Comparison of ENCODE assay signal across 14 cellular contexts in the genomic region with DNA sequence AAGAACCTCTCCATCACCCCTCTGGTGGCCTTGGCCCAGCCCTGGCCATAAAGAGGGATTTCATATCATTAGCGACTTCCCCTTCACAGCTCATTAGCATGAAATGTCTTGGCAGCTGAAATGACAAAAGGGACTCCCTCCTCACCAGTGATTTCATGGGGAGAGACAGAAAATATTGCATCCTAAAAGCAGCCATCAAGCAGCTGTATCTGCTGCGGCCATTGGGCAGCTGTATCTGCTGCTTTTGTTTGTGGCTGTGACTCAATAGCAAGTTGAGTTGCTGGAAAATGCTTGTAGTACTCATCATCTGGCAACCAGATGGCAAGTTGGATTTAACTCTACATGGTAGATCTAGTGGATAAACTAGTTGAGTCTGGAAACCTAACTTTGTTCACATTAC.
DNase-seq lines count a peak whose midpoint lies in the region; ATAC-seq and TF ChIP-seq lines count a peak whose summit lies in the region.
"Had no signal": no experiment of that assay in that cellular context is flagged by ENCODE, and none has a peak within 500 bp of the region (broad histone marks: within the 10 kb centered on the region; RNA-seq: fewer than 3 reads in every experiment).

No MANE protein-coding gene starts in this region.

- H3K27me3 ChIP-seq in MG63, result no peaks in the 10 kb centered on the region
- no peaks in the 10 kb centered on the region for H3K27me3 ChIP-seq in neutrophil
- no peaks in the 10 kb centered on the region for H3K27me3 ChIP-seq in CD4-positive, alpha-beta T cell (ENCODE audit: control insufficient read depth, insufficient read depth, low read length)
- H3K27me3 ChIP-seq in lower lobe of right lung (ENCODE audit: low read depth), result no peaks in the 10 kb centered on the region

- H3K4me3 ChIP-seq in MG63, result no peak overlapping the region
- H3K4me3 ChIP-seq in neutrophil (ENCODE audit: low read depth in 1 of 2, low read length in 1 of 2), result no peak overlapping the region
- no peak overlapping the region for H3K4me3 ChIP-seq in lower lobe of right lung
- H3K4me3 ChIP-seq: GM12878, lung had no signal

- POLR2A ChIA-PET in CD4-positive, alpha-beta T cell (lab: Charles Lee), result no interaction called here

- no peak for ATAC-seq in CD4-positive, alpha-beta T cell (ENCODE audit: poor library complexity)
- no peak for ATAC-seq in lower lobe of right lung
- ATAC-seq: GM12878, T-cell had no signal

- H3K36me3 ChIP-seq in MG63 (no peaks in the 10 kb centered on the region), neutrophil (no peaks in the 10 kb centered on the region), lower lobe of right lung (no peaks in the 10 kb centered on the region)

- H3K27ac ChIP-seq in neutrophil (peak overlapping the region; percentile 88), lower lobe of right lung (no peak overlapping the region)
- no peak overlapping the region for H3K27ac ChIP-seq in CD4-positive, alpha-beta T cell (ENCODE audit: low read depth, low read length)

- no peak overlapping the region for H3K27ac Mint-ChIP-seq in CD4-positive, alpha-beta T cell
- H3K27ac Mint-ChIP-seq: T-cell had no signal

- no peaks in the 10 kb centered on the region for H3K27me3 Mint-ChIP-seq in CD4-positive, alpha-beta T cell
- H3K27me3 Mint-ChIP-seq: T-cell had no signal

- DNase-seq in ELR (ENCODE audit: low read depth) (peak; percentile 89), MG63 (peak; percentile 57), astrocyte of the hippocampus (ENCODE audit: low read depth, low spot score) (peak; percentile 41), lower lobe of right lung (no peak), CD1c-positive myeloid dendritic cell (ENCODE audit: extremely low spot score) (no peak)
- DNase-seq in CD4-positive, alpha-beta T cell, result no peak
- DNase-seq: activated CD4-positive, alpha-beta T cell treated with anti-CD3 and anti-CD28 coated beads, Interleukin-2, amount 50 U/mL, for 1 hour; Calu3; NCI-H2081 treated with DMSO at 0.1 percent for 48 hours; nucleus accumbens; T-cell had no signal

- H3K36me3 Mint-ChIP-seq in CD4-positive, alpha-beta T cell (ENCODE audit: low read depth), result no peaks in the 10 kb centered on the region
- H3K36me3 Mint-ChIP-seq: T-cell had no signal

- H3K9me3 Mint-ChIP-seq in CD4-positive, alpha-beta T cell, result no peaks in the 10 kb centered on the region

- H3K4me1 Mint-ChIP-seq in CD4-positive, alpha-beta T cell (ENCODE audit: low read depth), result peaks cover 4% of the 10 kb centered on the region

- H3K9me3 ChIP-seq in MG63, result peaks cover 6% of the 10 kb centered on the region
- H3K9me3 ChIP-seq in neutrophil, result no peaks in the 10 kb centered on the region
- no peaks in the 10 kb centered on the region for H3K9me3 ChIP-seq in CD4-positive, alpha-beta T cell (ENCODE audit: control insufficient read depth, low read length)
- H3K9me3 ChIP-seq in lower lobe of right lung, result no peaks in the 10 kb centered on the region

- TF ChIP-seq CTCF in neutrophil (IDR thresholded peaks at IDR 0.05) (no peak), lower lobe of right lung (IDR thresholded peaks at IDR 0.05) (no peak)
- TF ChIP-seq CTCF in CD4-positive, alpha-beta T cell (IDR thresholded peaks at IDR 0.05), result no peak

- H3K4me1 ChIP-seq in neutrophil (ENCODE audit: control insufficient read depth in 1 of 2, insufficient read depth in 1 of 2, low read depth in 1 of 2, low read length in 1 of 2), result peaks cover 54 to 66% of the 10 kb centered on the region in 2 experiments
- peaks cover 11% of the 10 kb centered on the region for H3K4me1 ChIP-seq in lower lobe of right lung

- CTCF ChIA-PET in CD4-positive, alpha-beta T cell (lab: Charles Lee), result no interaction called here

- intact Hi-C loops in CD4-positive, alpha-beta T cell (cut with DNase I, micrococcal nuclease), result no loop called here
- intact Hi-C loops in lower lobe of right lung (cut with DNase I), result no loop called here

- H3K4me3 Mint-ChIP-seq in CD4-positive, alpha-beta T cell, result no peak overlapping the region
- H3K4me3 Mint-ChIP-seq: T-cell had no signal

Comparison
In these comparisons a context has a peak if more than half of its experiments do, and no peak if none do; other contexts are left out.
1. DNase-seq: peak in ELR (single experiment), MG63 (single experiment) and astrocyte of the hippocampus (single experiment); none in CD4-positive, alpha-beta T cell (0 of 10), lower lobe of right lung (single experiment) and CD1c-positive myeloid dendritic cell (single experiment).